Comparison of ENCODE assay signal across 21 cellular contexts in genomic region chr13:99273128-99273527, GRCh38. TPM values are rescaled to one million over a fixed set of nuclear protein-coding genes. Genes with fewer than 3 reads are reported as not detected.
DNase-seq lines count a peak whose midpoint lies in the region; ATAC-seq and TF ChIP-seq lines count a peak whose summit lies in the region.
"Had no signal": no experiment of that assay in that cellular context is flagged by ENCODE, and none has a peak within 500 bp of the region (broad histone marks: within the 10 kb centered on the region; RNA-seq: fewer than 3 reads in every experiment).

No MANE protein-coding gene starts in this region.

- peaks cover 9% of the 10 kb centered on the region for H3K9me3 ChIP-seq in left ventricle myocardium inferior (replicated peaks)
- H3K9me3 ChIP-seq: gastrocnemius medialis, HAP-1, mucosa of descending colon had no signal

- H3K27me3 Mint-ChIP-seq in activated CD8-positive, alpha-beta T cell treated with anti-CD3 and anti-CD28 coated beads for 36 hours = no peaks in the 10 kb centered on the region
- H3K27me3 Mint-ChIP-seq in immature natural killer cell (ENCODE audit: low read depth in 3 of 3) = peaks cover 0 to 9% (median 0%) of the 10 kb centered on the region in 3 donors

- no peak for DNase-seq in Right ventricle myocardium inferior (ENCODE audit: missing footprints)
- DNase-seq in left ventricle myocardium inferior = no peak
- DNase-seq in activated CD8-positive, alpha-beta T cell treated with anti-CD3 and anti-CD28 coated beads for 36 hours = no peak
- peak; percentile 71 to 76 (median 75) for DNase-seq in immature natural killer cell
- DNase-seq in anterior cingulate cortex (lab: John Stamatoyannopoulos, UW) = no peak
- no peak for DNase-seq in DMS53 (lab: John Stamatoyannopoulos, UW)
- DNase-seq: activated effector memory CD4-positive, alpha-beta T cell treated with anti-CD3 and anti-CD28 coated beads, Interleukin-2, amount 50 U/mL, for 16 hours; dermis blood vessel endothelial cell; EL; gastrocnemius medialis; mucosa of descending colon; NCI-H146; NCI-H345; occipital lobe; stimulated activated CD4-positive, alpha-beta T cell treated with anti-CD3 and anti-CD28 coated beads, Interleukin-15, amount 100 ng/mL, for 24 hours; stimulated activated naive CD4-positive, alpha-beta T cell had no signal

- H3K4me3 ChIP-seq in left ventricle myocardium inferior = no peak overlapping the region
- H3K4me3 ChIP-seq: gastrocnemius medialis, HAP-1, mucosa of descending colon had no signal

- H3K27ac Mint-ChIP-seq in activated CD8-positive, alpha-beta T cell treated with anti-CD3 and anti-CD28 coated beads for 36 hours = peak overlapping the region; percentile 88
- peak overlapping the region; percentile 84 to 98 (median 95) for H3K27ac Mint-ChIP-seq in immature natural killer cell

- H3K4me3 Mint-ChIP-seq in activated CD8-positive, alpha-beta T cell treated with anti-CD3 and anti-CD28 coated beads for 36 hours = no peak overlapping the region
- peak overlapping the region; percentile 54 to 84 (median 71) for H3K4me3 Mint-ChIP-seq in immature natural killer cell

- peaks cover 6% of the 10 kb centered on the region for H3K9me3 Mint-ChIP-seq in activated CD8-positive, alpha-beta T cell treated with anti-CD3 and anti-CD28 coated beads for 36 hours
- H3K9me3 Mint-ChIP-seq in immature natural killer cell = peaks cover 0 to 5% (median 0%) of the 10 kb centered on the region in 6 donors

- H3K4me1 Mint-ChIP-seq in activated CD8-positive, alpha-beta T cell treated with anti-CD3 and anti-CD28 coated beads for 36 hours (ENCODE audit: low read depth) = peaks cover 86% of the 10 kb centered on the region
- H3K4me1 Mint-ChIP-seq in immature natural killer cell = peaks cover 58 to 91% of the 10 kb centered on the region in 2 donors

- ATAC-seq in Right ventricle myocardium inferior (peak; percentile 59), GM18868 (IDR thresholded peaks at IDR 0.05; ENCODE audit: unreplicated experiment) (no peak)
- peak; percentile 56 for ATAC-seq in activated CD8-positive, alpha-beta T cell treated with anti-CD3 and anti-CD28 coated beads for 36 hours
- ATAC-seq: gastrocnemius medialis, left lobe of liver, mucosa of descending colon had no signal

- CTCF ChIA-PET in activated CD8-positive, alpha-beta T cell treated with anti-CD3 and anti-CD28 coated beads for 36 hours (lab: Charles Lee) = interaction anchor here (11.4 to 13.4 kb wide), 3 partner anchors 96 to 162 kb away, joined by 256 to 280 read pairs (median 264); no protein-coding TSS in a partner anchor

- POLR2A ChIA-PET in activated CD8-positive, alpha-beta T cell treated with anti-CD3 and anti-CD28 coated beads for 36 hours (lab: Charles Lee) = interaction anchor here (0.7 to 2.2 kb wide), 3 partner anchors 13 to 163 kb away, joined by 3 to 5 read pairs (median 4); no protein-coding TSS in a partner anchor

- TF ChIP-seq CTCF in left ventricle myocardium inferior (IDR thresholded peaks at IDR 0.05; ENCODE audit: borderline replicate concordance) = no peak
- no peak for TF ChIP-seq CTCF in activated CD8-positive, alpha-beta T cell treated with anti-CD3 and anti-CD28 coated beads for 36 hours (IDR thresholded peaks at IDR 0.05)

- intact Hi-C loops in Right ventricle myocardium inferior (cut with DNase I) (no loop called here), left ventricle myocardium inferior (cut with micrococcal nuclease) (no loop called here)
- intact Hi-C loops in activated CD8-positive, alpha-beta T cell treated with anti-CD3 and anti-CD28 coated beads for 36 hours (cut with micrococcal nuclease) = loop anchor here (5.0 kb wide), 1 partner anchor 79 kb away; no protein-coding TSS in a partner anchor

- no peaks in the 10 kb centered on the region for H3K27me3 ChIP-seq in left ventricle myocardium inferior (ENCODE audit: low read depth)
- H3K27me3 ChIP-seq: gastrocnemius medialis had no signal

- peaks cover 51% of the 10 kb centered on the region for H3K36me3 Mint-ChIP-seq in activated CD8-positive, alpha-beta T cell treated with anti-CD3 and anti-CD28 coated beads for 36 hours (ENCODE audit: low read depth)
- peaks cover 0 to 4% (median 4%) of the 10 kb centered on the region in 3 donors for H3K36me3 Mint-ChIP-seq in immature natural killer cell

- H3K36me3 ChIP-seq in left ventricle myocardium inferior = peaks cover 3% of the 10 kb centered on the region
- H3K36me3 ChIP-seq: gastrocnemius medialis, HAP-1 had no signal

- H3K27ac ChIP-seq in left ventricle myocardium inferior (replicated peaks) = no peak overlapping the region
- H3K27ac ChIP-seq: epithelial cell of prostate, gastrocnemius medialis had no signal

- H3K4me1 ChIP-seq in left ventricle myocardium inferior = peaks cover 17% of the 10 kb centered on the region
- H3K4me1 ChIP-seq: HAP-1 had no signal

RNA-seq across cellular contexts. Expression of gene GPR18, which starts 14.9 kb away (rescaled TPM):
- total RNA-seq in Right ventricle myocardium inferior (not detected), left ventricle myocardium inferior (not detected)
- 10 to 100 TPM; 11.4 to 11.6 TPM for total RNA-seq in activated CD8-positive, alpha-beta T cell treated with anti-CD3 and anti-CD28 coated beads for 36 hours
- polyA plus RNA-seq in immature natural killer cell = 10 to 100 TPM; 10.1 to 30.0 (median 21.1) TPM
- total RNA-seq: dermis blood vessel endothelial cell, gastrocnemius medialis, MCF 10A, occipital lobe had no signal

RNA-seq across cellular contexts. Expression of gene GPR183, which starts 34.1 kb away (rescaled TPM):
- 2.7 TPM for total RNA-seq in Right ventricle myocardium inferior
- 1.7 TPM for total RNA-seq in left ventricle myocardium inferior
- 10 to 100 TPM in 1 of 2 experiments, 1 to 10 TPM in 1; 8.6 to 10.0 TPM for total RNA-seq in activated CD8-positive, alpha-beta T cell treated with anti-CD3 and anti-CD28 coated beads for 36 hours
- 100 to 1,000 TPM in 1 of 3 donors, 10 to 100 TPM in 2; 63.2 to 154 (median 87.1) TPM for polyA plus RNA-seq in immature natural killer cell
- total RNA-seq: MCF 10A had no signal

Comparison
In these comparisons a context has a peak if more than half of its experiments do, and no peak if none do; other contexts are left out.
1. DNase-seq: peak in immature natural killer cell (3 of 3); none in Right ventricle myocardium inferior (single experiment), left ventricle myocardium inferior (single experiment), activated CD8-positive, alpha-beta T cell treated with anti-CD3 and anti-CD28 coated beads for 36 hours (single experiment), anterior cingulate cortex (0 of 58) and DMS53 (single experiment).
2. RNA of gene GPR18, which starts 14.9 kb away (total RNA-seq): 11.4 to 11.6 TPM in activated CD8-positive, alpha-beta T cell treated with anti-CD3 and anti-CD28 coated beads for 36 hours; not detected in Right ventricle myocardium inferior (single experiment) and not detected in left ventricle myocardium inferior (single experiment); every median in the first group is over 10 times any median in the second.